ENCODE assay signal across 8 cellular contexts in the genomic region with DNA sequence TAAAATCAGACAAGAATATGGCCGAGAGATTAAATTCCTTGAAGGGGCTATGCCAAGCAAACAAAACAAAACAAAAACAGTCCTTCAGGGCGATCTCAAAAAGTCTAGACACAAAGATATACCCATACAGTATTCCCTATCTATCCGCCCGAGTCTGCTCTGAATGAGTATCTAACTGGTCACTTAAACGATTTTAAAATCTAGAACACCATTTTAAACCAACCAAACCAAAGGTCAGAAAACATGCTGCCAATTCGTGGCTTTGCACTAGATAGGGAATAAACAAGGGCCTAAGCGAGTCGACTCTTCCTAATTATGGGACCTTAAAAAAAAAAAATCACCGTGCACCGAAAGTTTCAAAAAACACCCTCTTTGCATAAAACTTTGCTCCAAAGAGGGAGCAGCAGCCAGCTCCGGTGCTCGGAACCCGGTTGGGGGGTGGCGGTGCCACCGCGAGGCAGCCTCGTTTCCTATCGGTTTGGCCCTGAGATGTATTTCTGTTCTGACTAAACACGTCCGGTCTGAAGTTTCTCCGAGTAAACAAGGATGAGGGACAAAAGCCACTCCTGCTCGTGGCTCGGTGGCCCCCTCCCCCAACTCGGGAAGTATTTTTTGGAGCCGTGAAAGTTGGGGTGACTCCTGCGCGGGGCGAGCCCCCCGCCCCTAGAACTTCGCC. TPM values are rescaled to one million over a fixed set of nuclear protein-coding genes. Genes with fewer than 3 reads are reported as not detected.
DNase-seq lines count a peak whose midpoint lies in the region; ATAC-seq, FAIRE-seq and TF ChIP-seq lines count a peak whose summit lies in the region.

No MANE protein-coding gene starts in this region.

- H3K4me3 ChIP-seq in A549 = peak overlapping the region; percentile 70
- peak overlapping the region; percentile 66 to 100 for H3K4me3 ChIP-seq in tibial artery

- peak overlapping the region; percentile 98 to 100 for H3K27ac ChIP-seq in A549
- peak overlapping the region; percentile 96 to 100 for H3K27ac ChIP-seq in tibial artery

- intact Hi-C loops in Right ventricle myocardium superior (cut with DNase I) (loop anchor here (2.0 to 5.0 kb wide), 2 partner anchors 42 to 153 kb away; partner anchors contain the start of genes UBE2L5 and USPL1), tibial artery (cut with DNase I; ENCODE audit: low total_unique reads) (loop anchor here (1.0 to 10.0 kb wide), 4 partner anchors 56 to 581 kb away; partner anchors contain the start of gene USPL1)

- DNase-seq in A549 (ENCODE audit: low read depth in 1 of 2, low spot score in 1 of 2) (peak in 1 of 2 experiments; percentile 46), Right ventricle myocardium superior (peak; percentile 70), pons (ENCODE audit: low spot score) (peak; percentile 75), tibial artery (peak; percentile 50 to 81)
- peak; percentile 78 for DNase-seq in activated naive CD4-positive, alpha-beta T cell treated with anti-CD3 and anti-CD28 coated beads, Interleukin-2, amount 50 U/mL, for 16 hours

- no peaks in the 10 kb centered on the region for H3K27me3 ChIP-seq in tibial artery

- POLR2A ChIA-PET in A549 (lab: Yijun Ruan, JAX) = interaction anchor here (1.5 to 2.5 kb wide), 2 partner anchors 42 to 153 kb away, joined by 4 to 17 read pairs; partner anchors contain the start of genes UBE2L5 and USPL1

- H3K4me1 ChIP-seq in A549 = peaks cover 24% of the 10 kb centered on the region
- peaks cover 0 to 31% (median 23%) of the 10 kb centered on the region in 4 donors for H3K4me1 ChIP-seq in tibial artery

- TF ChIP-seq POLR2A in A549 (IDR thresholded peaks at IDR 0.05; ENCODE audit: low read length) = no peak
- peak; percentile 39; the same call in 1 of the 2 replicates for TF ChIP-seq POLR2A in Raji (IDR thresholded peaks at IDR 0.05; ENCODE audit: insufficient read depth, low read depth, low read length)

- peaks cover 3 to 19% (median 14%) of the 10 kb centered on the region in 3 donors for H3K36me3 ChIP-seq in tibial artery

- ATAC-seq in A549 (peak in 1 of 2 experiments; percentile 3; a peak in 1 of 6 replicates), GM18508 (IDR thresholded peaks at IDR 0.05; ENCODE audit: insufficient read depth, unreplicated experiment) (peak; percentile 29), HG03095 (IDR thresholded peaks at IDR 0.05; ENCODE audit: unreplicated experiment) (peak; percentile 33), Right ventricle myocardium superior (ENCODE audit: poor library complexity) (peak; percentile 21)

- CTCF ChIA-PET in A549 (lab: Yijun Ruan, JAX) = no interaction called here

- TF ChIP-seq EP300 in A549 (IDR thresholded peaks at IDR 0.05) = no peak

- no peak for TF ChIP-seq RAD21 in A549 (conservative IDR thresholded peaks at IDR 0.05 in 1 of 2, IDR thresholded peaks at IDR 0.05 in 1 of 2)

- peak overlapping the region; percentile 94 for H3K4me2 ChIP-seq in A549

- WGBS in A549 (ENCODE audit: missing lambda C conversion rate) = 2% methylated on average over 21 of the region's 30 CpGs

- H3K9me3 ChIP-seq in A549 (no peaks in the 10 kb centered on the region), tibial artery (no peaks in the 10 kb centered on the region)

- no peak for FAIRE-seq in A549 (lab: Jason Lieb, UNC)

- TF ChIP-seq CTCF in A549 (IDR thresholded peaks at IDR 0.05) = no peak
- no peak for TF ChIP-seq CTCF in tibial artery (IDR thresholded peaks at IDR 0.05)

TF ChIP-seq in A549, 52 proteins besides CTCF, POLR2A, EP300 and RAD21:
- TF ChIP-seq TFCP2L1 (CRISPR knock-in tag; IDR thresholded peaks at IDR 0.05) (no peak), PHF8 (IDR thresholded peaks at IDR 0.05; ENCODE audit: borderline replicate concordance, low read depth) (0 out of 2 replicates have a peak, but pooled peaks have one; percentile 29), SMC3 (IDR thresholded peaks at IDR 0.05) (no peak), BHLHE40 (IDR thresholded peaks at IDR 0.05; ENCODE audit: low read depth, low read length) (no peak), HEYL (CRISPR knock-in tag; IDR thresholded peaks at IDR 0.05) (no peak), NR3C1 (IDR thresholded peaks at IDR 0.05) (no peak), CBX2 (IDR thresholded peaks at IDR 0.05; ENCODE audit: borderline replicate concordance, low read depth) (no peak), EHF (CRISPR knock-in tag; IDR thresholded peaks at IDR 0.05) (no peak), NFE2L2 (conservative IDR thresholded peaks at IDR 0.05; ENCODE audit: low read length) (no peak)

RNA-seq across cellular contexts. Expression of gene HMGB1, which starts 1.8 kb away (rescaled TPM):
- polyA plus RNA-seq in A549 (2011; rRNA removed) (295 and 353 TPM in 2 replicates), A549 (2017; fragmentation: RNase III; extraction: RNeasy Plus Mini Kit Qiagen cat#74134 plus additional on column Dnase treatment) (613 to 689 TPM (median 641 TPM) in 3 replicates)
- 149 and 172 TPM in 2 replicates for polyA plus RNA-seq in A549 (2012; cell fraction: cytosol; rRNA removed)
- polyA plus RNA-seq in A549 (2012; cell fraction: nucleus; rRNA removed) = 53.3 and 78.4 TPM in 2 replicates
- 41.7 and 44.2 TPM in 2 replicates for polyA minus RNA-seq in A549 (2011; rRNA and poly(A)+ RNA removed)
- total RNA-seq in Right ventricle myocardium superior = 163 TPM

RNA-seq across cellular contexts. Expression of gene UBE2L5, which starts 41.7 kb away (rescaled TPM):
- polyA plus RNA-seq in A549 (2011; rRNA removed) = 0.48 TPM in 1 of 2 replicates, not detected in the other
- not detected in 2 replicates for polyA plus RNA-seq in A549 (2012; cell fraction: cytosol; rRNA removed)
- polyA plus RNA-seq in A549 (2012; cell fraction: nucleus; rRNA removed) = not detected in 2 replicates
- 0.31 to 0.53 TPM (median 0.33 TPM) in 3 replicates for polyA plus RNA-seq in A549 (2017; fragmentation: RNase III; extraction: RNeasy Plus Mini Kit Qiagen cat#74134 plus additional on column Dnase treatment)
- 0.12 TPM in 1 of 2 replicates, not detected in the other for polyA minus RNA-seq in A549 (2011; rRNA and poly(A)+ RNA removed)
- not detected for total RNA-seq in Right ventricle myocardium superior
